25 cellular contexts compared by ENCODE assay signal in genomic region chr7:36306722-36307121, GRCh38.
"Had no signal": no experiment of that assay in that cellular context is flagged by ENCODE, and none has a peak within 500 bp of the region (broad histone marks: within the 10 kb centered on the region; RNA-seq: fewer than 3 reads in every experiment).

No MANE protein-coding gene starts in this region.

- H3K4me1 Mint-ChIP-seq: activated CD4-positive, alpha-beta memory T cell treated with anti-CD3 and anti-CD28 coated beads, Interleukin-2, amount 10 ng/mL, durations not matched to agents 7 days and 5 days; activated CD4-positive, alpha-beta T cell treated with anti-CD3 and anti-CD28 coated beads, Interleukin-2, amount 10 ng/mL, durations not matched to agents 7 days and 5 days; activated naive CD4-positive, alpha-beta T cell treated with anti-CD3 and anti-CD28 coated beads, Interleukin-2, amount 10 ng/mL, durations not matched to agents 7 days and 5 days; activated naive CD8-positive, alpha-beta T cell treated with anti-CD3 and anti-CD28 coated beads, Interleukin-2, amount 10 ng/mL, durations not matched to agents 7 days and 5 days had no signal

- DNase-seq: activated CD4-positive, alpha-beta memory T cell treated with anti-CD3 and anti-CD28 coated beads, Interleukin-2, amount 10 ng/mL, durations not matched to agents 7 days and 5 days; activated CD4-positive, alpha-beta T cell treated with anti-CD3 and anti-CD28 coated beads, Interleukin-2, amount 10 ng/mL, durations not matched to agents 7 days and 5 days; activated CD4-positive, CD25-positive, alpha-beta regulatory T cell treated with anti-CD3 and anti-CD28 coated beads, Interleukin-2, amount 50 U/mL, for 72 hours; activated gamma-delta T cell; activated naive CD4-positive, alpha-beta T cell treated with anti-CD3 and anti-CD28 coated beads, Interleukin-2, amount 10 ng/mL, durations not matched to agents 7 days and 5 days; activated naive CD8-positive, alpha-beta T cell treated with anti-CD3 and anti-CD28 coated beads, Interleukin-2, amount 10 ng/mL, durations not matched to agents 7 days and 5 days; activated T-cell treated with anti-CD3 and anti-CD28 coated beads, Interleukin-2, amount 50 U/mL, for 72 hours; cerebellar nuclear complex; colonic mucosa; effector memory CD4-positive, alpha-beta T cell; gastrocnemius medialis; islet precursor cell; left ventricle myocardium superior; right cardiac atrium; stimulated activated CD4-positive, alpha-beta T cell treated with anti-CD3 and anti-CD28 coated beads, Interleukin-2, amount 100 ng/mL, for 48 hours; stimulated activated naive CD8-positive, alpha-beta T cell treated with anti-CD3 and anti-CD28 coated beads, Interleukin-15, Interleukin-2, amounts not matched to agents 100 U/mL and 50 U/mL, for 24 hours; T-helper 2 cell; upper lobe of right lung had no signal

- H3K4me1 ChIP-seq: colonic mucosa had no signal

- H3K36me3 Mint-ChIP-seq: activated naive CD4-positive, alpha-beta T cell treated with anti-CD3 and anti-CD28 coated beads, Interleukin-2, amount 10 ng/mL, durations not matched to agents 7 days and 5 days; activated naive CD8-positive, alpha-beta T cell treated with anti-CD3 and anti-CD28 coated beads, Interleukin-2, amount 10 ng/mL, durations not matched to agents 7 days and 5 days; brain had no signal

- H3K9me3 Mint-ChIP-seq: activated CD4-positive, alpha-beta memory T cell treated with anti-CD3 and anti-CD28 coated beads, Interleukin-2, amount 10 ng/mL, durations not matched to agents 7 days and 5 days; activated CD4-positive, alpha-beta T cell treated with anti-CD3 and anti-CD28 coated beads, Interleukin-2, amount 10 ng/mL, durations not matched to agents 7 days and 5 days; activated naive CD4-positive, alpha-beta T cell treated with anti-CD3 and anti-CD28 coated beads, Interleukin-2, amount 10 ng/mL, durations not matched to agents 7 days and 5 days; activated naive CD8-positive, alpha-beta T cell treated with anti-CD3 and anti-CD28 coated beads, Interleukin-2, amount 10 ng/mL, durations not matched to agents 7 days and 5 days; activated T-cell treated with anti-CD3 and anti-CD28 coated beads, Interleukin-2, amount 50 U/mL, for 72 hours; brain; nephron had no signal

- H3K27ac Mint-ChIP-seq: activated CD4-positive, alpha-beta memory T cell treated with anti-CD3 and anti-CD28 coated beads, Interleukin-2, amount 10 ng/mL, durations not matched to agents 7 days and 5 days; activated CD4-positive, alpha-beta T cell treated with anti-CD3 and anti-CD28 coated beads, Interleukin-2, amount 10 ng/mL, durations not matched to agents 7 days and 5 days; activated naive CD4-positive, alpha-beta T cell treated with anti-CD3 and anti-CD28 coated beads, Interleukin-2, amount 10 ng/mL, durations not matched to agents 7 days and 5 days; activated naive CD8-positive, alpha-beta T cell treated with anti-CD3 and anti-CD28 coated beads, Interleukin-2, amount 10 ng/mL, durations not matched to agents 7 days and 5 days; activated T-cell treated with anti-CD3 and anti-CD28 coated beads, Interleukin-2, amount 50 U/mL, for 72 hours; brain had no signal

- H3K27me3 ChIP-seq: ascending aorta, cardiac muscle cell, colonic mucosa, dorsolateral prefrontal cortex, gastrocnemius medialis, hepatocyte, tibial artery, upper lobe of right lung had no signal

- H3K36me3 ChIP-seq: ascending aorta, cardiac muscle cell, colonic mucosa, gastrocnemius medialis, tibial artery, upper lobe of right lung had no signal

- H3K4me3 Mint-ChIP-seq: activated CD4-positive, alpha-beta memory T cell treated with anti-CD3 and anti-CD28 coated beads, Interleukin-2, amount 10 ng/mL, durations not matched to agents 7 days and 5 days; activated CD4-positive, alpha-beta T cell treated with anti-CD3 and anti-CD28 coated beads, Interleukin-2, amount 10 ng/mL, durations not matched to agents 7 days and 5 days; activated naive CD4-positive, alpha-beta T cell treated with anti-CD3 and anti-CD28 coated beads, Interleukin-2, amount 10 ng/mL, durations not matched to agents 7 days and 5 days; activated naive CD8-positive, alpha-beta T cell treated with anti-CD3 and anti-CD28 coated beads, Interleukin-2, amount 10 ng/mL, durations not matched to agents 7 days and 5 days; activated T-cell treated with anti-CD3 and anti-CD28 coated beads, Interleukin-2, amount 50 U/mL, for 72 hours; brain; nephron had no signal

- ATAC-seq: activated T-cell treated with anti-CD3 and anti-CD28 coated beads, Interleukin-2, amount 50 U/mL, for 72 hours; gastrocnemius medialis; left ventricle myocardium superior; right cardiac atrium; stimulated activated naive CD8-positive, alpha-beta T cell treated with anti-CD3 and anti-CD28 coated beads, Interleukin-15, Interleukin-2, amounts not matched to agents 100 U/mL and 50 U/mL, for 24 hours; upper lobe of right lung had no signal

- H3K27ac ChIP-seq: ascending aorta, cardiac muscle cell, colonic mucosa, gastrocnemius medialis, hepatocyte, tibial artery, upper lobe of right lung had no signal

- H3K9me3 ChIP-seq: ascending aorta, colonic mucosa, gastrocnemius medialis, tibial artery, upper lobe of right lung had no signal

- H3K4me3 ChIP-seq: ascending aorta, cardiac muscle cell, colonic mucosa, dorsolateral prefrontal cortex, gastrocnemius medialis, hepatocyte, tibial artery, upper lobe of right lung had no signal

- H3K27me3 Mint-ChIP-seq: activated CD4-positive, alpha-beta memory T cell treated with anti-CD3 and anti-CD28 coated beads, Interleukin-2, amount 10 ng/mL, durations not matched to agents 7 days and 5 days; activated CD4-positive, alpha-beta T cell treated with anti-CD3 and anti-CD28 coated beads, Interleukin-2, amount 10 ng/mL, durations not matched to agents 7 days and 5 days; activated naive CD8-positive, alpha-beta T cell treated with anti-CD3 and anti-CD28 coated beads, Interleukin-2, amount 10 ng/mL, durations not matched to agents 7 days and 5 days; brain had no signal
